ENCODE assay signal across 18 cellular contexts in genomic region chr9:655875-656274, GRCh38.
DNase-seq lines count a peak whose midpoint lies in the region; ATAC-seq, FAIRE-seq and TF ChIP-seq lines count a peak whose summit lies in the region.
"Had no signal": no experiment of that assay in that cellular context is flagged by ENCODE, and none has a peak within 500 bp of the region (broad histone marks: within the 10 kb centered on the region; RNA-seq: fewer than 3 reads in every experiment).

No MANE protein-coding gene starts in this region.

- CTCF ChIA-PET in PC-9 (lab: Charles Lee), result no interaction called here

- H3K4me2 ChIP-seq in GM23338 (no peak overlapping the region), PC-9 (no peak overlapping the region)

- TF ChIP-seq CTCF in GM23338 (conservative IDR thresholded peaks at IDR 0.05; ENCODE audit: low read depth in 2 of 2) (no peak), bronchial epithelial cell (IDR thresholded peaks at IDR 0.05; ENCODE audit: insufficient read depth, low read length, severe bottlenecking) (no peak), sigmoid colon (IDR thresholded peaks at IDR 0.05) (no peak), GM20000 (IDR thresholded peaks at IDR 0.05; ENCODE audit: extremely low read depth, missing control alignments) (no peak), PC-9 (conservative IDR thresholded peaks at IDR 0.05) (no peak)

- BruUV-seq in PC-9 (replicated peaks; lab: Mats Ljungman, UMichigan), result no TSS peak

- H2AFZ ChIP-seq in GM23338 (no peak overlapping the region), PC-9 (no peak overlapping the region)

- H4K20me1 ChIP-seq in GM23338 (replicated peaks; ENCODE audit: insufficient read depth) (peaks cover 2% of the 10 kb centered on the region; the same call in 1 of the 2 replicates), PC-9 (ENCODE audit: insufficient read depth) (no peaks in the 10 kb centered on the region)

- no peak for TF ChIP-seq POLR2A in sigmoid colon (IDR thresholded peaks at IDR 0.05)

- 78 to 83% methylated on average over 5 of the region's 5 CpGs for WGBS in sigmoid colon, 2 donors

- peaks cover 3% of the 10 kb centered on the region; the same call in 1 of the 2 replicates for H3K9me2 ChIP-seq in GM23338 (ENCODE audit: insufficient read depth)
- no peaks in the 10 kb centered on the region for H3K9me2 ChIP-seq in PC-9 (ENCODE audit: insufficient read depth)

- no peak overlapping the region for H3K27ac Mint-ChIP-seq in GM23338

- peaks cover 8% of the 10 kb centered on the region for H3K27me3 Mint-ChIP-seq in GM23338 (ENCODE audit: insufficient read depth, low read depth, poor library complexity)

- H3K79me2 ChIP-seq in GM23338 (replicated peaks; ENCODE audit: insufficient read depth) (peaks cover 44% of the 10 kb centered on the region), PC-9 (ENCODE audit: low read depth) (no peaks in the 10 kb centered on the region)

- H3K9me3 ChIP-seq in sigmoid colon (no peaks in the 10 kb centered on the region), PC-9 (ENCODE audit: insufficient read depth, low read depth) (no peaks in the 10 kb centered on the region)

- intact Hi-C loops in left ventricle myocardium superior (cut with micrococcal nuclease), result no loop called here
- intact Hi-C loops in sigmoid colon (cut with DNase I), result no loop called here
- intact Hi-C loops in PC-9 (cut with micrococcal nuclease; ENCODE audit: unreplicated experiment), result no loop called here

- H3F3A ChIP-seq in GM23338 (replicated peaks; ENCODE audit: low read depth), result no peaks in the 10 kb centered on the region
- no peaks in the 10 kb centered on the region for H3F3A ChIP-seq in PC-9 (ENCODE audit: insufficient read depth, low read depth)

- H3K4me3 Mint-ChIP-seq in GM23338, result no peak overlapping the region

- H3K4me1 Mint-ChIP-seq in GM23338, result peaks cover 49% of the 10 kb centered on the region

- H3K36me3 ChIP-seq in GM23338 (ENCODE audit: insufficient read depth) (no peaks in the 10 kb centered on the region), bronchial epithelial cell (ENCODE audit: control insufficient read depth, insufficient read depth, low read length) (no peaks in the 10 kb centered on the region), sigmoid colon (no peaks in the 10 kb centered on the region), PC-9 (ENCODE audit: low read depth) (no peaks in the 10 kb centered on the region)

- no peak for FAIRE-seq in bronchial epithelial cell (lab: Jason Lieb, UNC)

- H3K4me3 ChIP-seq in GM23338, result no peak overlapping the region
- no peak overlapping the region for H3K4me3 ChIP-seq in bronchial epithelial cell (ENCODE audit: low read depth, low read length)
- no peak overlapping the region for H3K4me3 ChIP-seq in sigmoid colon
- H3K4me3 ChIP-seq in PC-9, result no peak overlapping the region

- 0 out of 3 replicates have a peak, but pooled peaks have one; percentile 31 for ATAC-seq in GM23338
- peak; percentile 83 for ATAC-seq in left ventricle myocardium superior
- no peak for ATAC-seq in HG02885 (IDR thresholded peaks at IDR 0.05; ENCODE audit: poor library complexity, unreplicated experiment)
- ATAC-seq: Panc1 had no signal

- H3K4me1 ChIP-seq in GM23338 (ENCODE audit: insufficient read depth), result peaks cover 30% of the 10 kb centered on the region
- H3K4me1 ChIP-seq in sigmoid colon, result peaks cover 0 to 53% (median 18%) of the 10 kb centered on the region in 4 donors
- no peaks in the 10 kb centered on the region for H3K4me1 ChIP-seq in PC-9 (replicated peaks; ENCODE audit: insufficient read depth)

- POLR2A ChIA-PET in PC-9 (lab: Charles Lee; ENCODE audit: unreplicated experiment), result no interaction called here

- DNase-seq in GM23338 (ENCODE audit: low spot score) (no peak), bronchial epithelial cell (ENCODE audit: low read depth) (peak; percentile 61), left ventricle myocardium superior (peak; percentile 95), sigmoid colon (peak; percentile 79), GM20000 (ENCODE audit: low spot score) (no peak), PC-9 (no peak)
- DNase-seq in stimulated activated CD4-positive, alpha-beta T cell treated with anti-CD3 and anti-CD28 coated beads, Interleukin-4, amount 100 ng/mL, for 1 hour, result no peak
- DNase-seq: activated T-cell treated with anti-CD3 and anti-CD28 coated beads, Interleukin-2, amount 50 U/mL, for 48 hours; AML-193; dermis blood vessel endothelial cell; GF-D8; GOT3; KBM-7; NCI-H2171; stimulated activated CD4-positive, alpha-beta T cell treated with anti-CD3 and anti-CD28 coated beads, Interleukin-15, amount 100 ng/mL, for 24 hours; stimulated activated naive CD4-positive, alpha-beta T cell treated with Interleukin-2 at 50 U/mL for 16 hours had no signal

- no peaks in the 10 kb centered on the region for H3K36me3 Mint-ChIP-seq in GM23338 (ENCODE audit: low read depth)

- TF ChIP-seq EP300 in sigmoid colon (IDR thresholded peaks at IDR 0.05), result no peak

- H3K27ac ChIP-seq in GM23338 (ENCODE audit: low read depth), result no peak overlapping the region
- H3K27ac ChIP-seq in sigmoid colon, result peak overlapping the region in 3 of 4 donors; percentile 16 to 52 (median 44)
- no peak overlapping the region for H3K27ac ChIP-seq in PC-9

- H3K9me3 Mint-ChIP-seq in GM23338, result no peaks in the 10 kb centered on the region

- H3K27me3 ChIP-seq in GM23338 (ENCODE audit: insufficient read depth) (no peaks in the 10 kb centered on the region), bronchial epithelial cell (ENCODE audit: control insufficient read depth, insufficient read depth, low read length) (no peaks in the 10 kb centered on the region), sigmoid colon (no peaks in the 10 kb centered on the region), PC-9 (ENCODE audit: insufficient read depth, low read depth) (no peaks in the 10 kb centered on the region)

TF ChIP-seq in GM23338, 12 proteins besides CTCF, POLR2A, EP300 and RAD21:
- no peak for TF ChIP-seq POLR2AphosphoS5 (IDR thresholded peaks at IDR 0.05; ENCODE audit: low read depth)
- TF ChIP-seq NANOG (IDR thresholded peaks at IDR 0.05; ENCODE audit: borderline replicate concordance), result no peak
- no peak for TF ChIP-seq STAT1 (IDR thresholded peaks at IDR 0.05; ENCODE audit: unreplicated experiment)
- TF ChIP-seq ZNF331 (CRISPR knock-in tag; IDR thresholded peaks at IDR 0.05; ENCODE audit: low read depth), result no peak

Comparison
In these comparisons a context has a peak if more than half of its experiments do, and no peak if none do; other contexts are left out.
1. DNase-seq: peak in bronchial epithelial cell (single experiment), left ventricle myocardium superior (single experiment) and sigmoid colon (single experiment); none in GM23338 (single experiment), GM20000 (single experiment), stimulated activated CD4-positive, alpha-beta T cell treated with anti-CD3 and anti-CD28 coated beads, Interleukin-4, amount 100 ng/mL, for 1 hour (single experiment) and PC-9 (0 of 2).
2. H3K27ac ChIP-seq: peak in sigmoid colon (3 of 4); none in GM23338 (single experiment) and PC-9 (single experiment).